Comparison of ENCODE assay signal across 15 cellular contexts in the genomic region with DNA sequence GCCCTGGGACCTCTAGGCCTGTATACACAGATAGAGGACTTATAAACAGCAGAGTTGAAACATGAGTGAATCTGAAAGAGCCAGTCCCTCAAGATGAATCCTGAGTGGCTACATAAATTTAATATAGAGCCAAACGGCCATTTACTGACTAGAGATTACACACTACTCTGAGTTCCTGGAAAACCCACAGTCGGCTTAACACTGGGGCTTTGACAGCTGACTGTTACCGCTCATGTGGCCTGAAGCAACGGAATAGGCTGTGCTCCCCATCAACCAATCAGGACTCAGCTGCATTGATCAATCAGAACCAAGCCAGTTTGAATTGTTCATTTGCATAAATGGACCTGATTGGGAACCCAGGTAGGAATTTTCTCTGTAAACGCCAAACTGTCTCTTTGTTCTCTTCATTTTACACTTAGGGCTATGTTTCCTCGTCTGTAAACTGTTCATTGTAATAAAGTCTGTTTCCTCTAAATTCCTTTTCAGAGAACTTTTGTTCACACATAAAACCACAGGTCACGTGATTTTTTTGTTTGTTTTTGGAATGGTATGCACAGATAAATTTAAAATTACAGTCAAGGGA. TPM values are rescaled to one million over a fixed set of nuclear protein-coding genes. Genes with fewer than 3 reads are reported as not detected.
DNase-seq lines count a peak whose midpoint lies in the region; ATAC-seq, FAIRE-seq and TF ChIP-seq lines count a peak whose summit lies in the region.
"Had no signal": no experiment of that assay in that cellular context is flagged by ENCODE, and none has a peak within 500 bp of the region (broad histone marks: within the 10 kb centered on the region; RNA-seq: fewer than 3 reads in every experiment).

No MANE protein-coding gene starts in this region.

- no peaks in the 10 kb centered on the region for H3K9me3 Mint-ChIP-seq in T-helper 1 cell treated with Interleukin-12 subunit alpha and Interleukin-12 subunit beta and Interleukin-4 antibody, amounts not matched to agents 30 μg/mL and 1 μg/mL, for 36 hours
- H3K9me3 Mint-ChIP-seq: nephron had no signal

- intact Hi-C loops in endothelial cell of umbilical vein (cut with micrococcal nuclease): no loop called here
- intact Hi-C loops in upper lobe of right lung (cut with DNase I): no loop called here

- no peak overlapping the region for H3K4me3 ChIP-seq in endothelial cell of umbilical vein (replicated peaks in 1 of 3; ENCODE audit: insufficient read depth in 1 of 3, low read depth in 1 of 3, low read length in 3 of 3)
- H3K4me3 ChIP-seq in upper lobe of right lung: no peak overlapping the region
- H3K4me3 ChIP-seq: sigmoid colon had no signal

- no peaks in the 10 kb centered on the region for H4K20me1 ChIP-seq in endothelial cell of umbilical vein (replicated peaks; ENCODE audit: control insufficient read depth, extremely low read depth, insufficient read depth, low read length)

- peaks cover 18% of the 10 kb centered on the region for H3K4me1 Mint-ChIP-seq in T-helper 1 cell treated with Interleukin-12 subunit alpha and Interleukin-12 subunit beta and Interleukin-4 antibody, amounts not matched to agents 30 μg/mL and 1 μg/mL, for 36 hours (ENCODE audit: low read depth)

- TF ChIP-seq POLR2A in endothelial cell of umbilical vein (IDR thresholded peaks at IDR 0.05; ENCODE audit: low read depth, low read length): no peak

- H3K9ac ChIP-seq in endothelial cell of umbilical vein (replicated peaks; ENCODE audit: extremely low read depth, insufficient read depth, low read length): no peak overlapping the region

- dilution Hi-C loops in endothelial cell of umbilical vein (cut with MboI; ENCODE audit: extremely low pct_ligation_motif_present, low sequenced_read_pairs): no loop called here

- H3K36me3 ChIP-seq in endothelial cell of umbilical vein (ENCODE audit: control insufficient read depth in 2 of 2, extremely low read depth in 1 of 2, insufficient read depth in 2 of 2, low read length in 2 of 2) (no peaks in the 10 kb centered on the region), upper lobe of right lung (no peaks in the 10 kb centered on the region)
- H3K36me3 ChIP-seq: BE2C, sigmoid colon had no signal

- no peaks in the 10 kb centered on the region for H3K9me3 ChIP-seq in endothelial cell of umbilical vein (replicated peaks; ENCODE audit: control insufficient read depth, insufficient read depth, low read length)
- no peaks in the 10 kb centered on the region for H3K9me3 ChIP-seq in upper lobe of right lung
- H3K9me3 ChIP-seq: BE2C, sigmoid colon had no signal

- peaks cover 17% of the 10 kb centered on the region for H3K4me1 ChIP-seq in endothelial cell of umbilical vein (ENCODE audit: control insufficient read depth, extremely low read depth, insufficient read depth, low read length)
- peaks cover 3% of the 10 kb centered on the region for H3K4me1 ChIP-seq in upper lobe of right lung
- H3K4me1 ChIP-seq: BE2C had no signal

- H3K36me3 Mint-ChIP-seq in T-helper 1 cell treated with Interleukin-12 subunit alpha and Interleukin-12 subunit beta and Interleukin-4 antibody, amounts not matched to agents 30 μg/mL and 1 μg/mL, for 36 hours (ENCODE audit: low read depth): peaks cover 11% of the 10 kb centered on the region

- H3K9me1 ChIP-seq in endothelial cell of umbilical vein (replicated peaks; ENCODE audit: control insufficient read depth, extremely low read depth, insufficient read depth, low read length): no peaks in the 10 kb centered on the region

- CTCF ChIA-PET in endothelial cell of umbilical vein (lab: Charles Lee): no interaction called here

- no peak overlapping the region for H2AFZ ChIP-seq in endothelial cell of umbilical vein (ENCODE audit: low read depth, low read length)

- no TSS peak for BruUV-seq in endothelial cell of umbilical vein (replicated peaks; lab: Mats Ljungman, UMichigan)

- H3K27ac ChIP-seq in endothelial cell of umbilical vein (ENCODE audit: insufficient read depth, low read depth, low read length) (no peak overlapping the region), upper lobe of right lung (no peak overlapping the region)

- peak; percentile 21 for FAIRE-seq in endothelial cell of umbilical vein (lab: Jason Lieb, UNC)
- FAIRE-seq in RCC 7860 (lab: Jason Lieb, UNC): no peak

- H3K27me3 ChIP-seq in endothelial cell of umbilical vein (ENCODE audit: control insufficient read depth in 2 of 2, insufficient read depth in 2 of 2, low read length in 2 of 2) (no peaks in the 10 kb centered on the region), upper lobe of right lung (no peaks in the 10 kb centered on the region)
- H3K27me3 ChIP-seq: sigmoid colon had no signal

- DNase-seq in stimulated activated CD8-positive, alpha-beta memory T cell treated with anti-CD3 and anti-CD28 coated beads, Interleukin-4, amount 100 ng/mL, for 24 hours (ENCODE audit: low read depth): peak; percentile 10
- no peak for DNase-seq in stimulated activated CD8-positive, alpha-beta memory T cell treated with anti-CD3 and anti-CD28 coated beads, Interleukin-4, amount 100 ng/mL, for 48 hours
- DNase-seq in endothelial cell of umbilical vein (ENCODE audit: low read depth, low spot score) (no peak), upper lobe of right lung (no peak), RCC 7860 (ENCODE audit: low spot score) (no peak), SW 1271 (lab: John Stamatoyannopoulos, UW) (no peak), T-helper 9 cell (no peak)
- DNase-seq: BE2C, islet precursor cell, NCI-H1092 treated with DMSO at 0.1 percent for 48 hours, NCI-H526 treated with DMSO at 0.1 percent for 48 hours, sigmoid colon had no signal

- H3K27ac Mint-ChIP-seq in T-helper 1 cell treated with Interleukin-12 subunit alpha and Interleukin-12 subunit beta and Interleukin-4 antibody, amounts not matched to agents 30 μg/mL and 1 μg/mL, for 36 hours: peak overlapping the region; percentile 70
- H3K27ac Mint-ChIP-seq: nephron had no signal

- H3K4me3 Mint-ChIP-seq in T-helper 1 cell treated with Interleukin-12 subunit alpha and Interleukin-12 subunit beta and Interleukin-4 antibody, amounts not matched to agents 30 μg/mL and 1 μg/mL, for 36 hours: peak overlapping the region; percentile 25
- H3K4me3 Mint-ChIP-seq: nephron had no signal

- no peaks in the 10 kb centered on the region for H3K79me2 ChIP-seq in endothelial cell of umbilical vein (ENCODE audit: control insufficient read depth, insufficient read depth, low read length)

- POLR2A ChIA-PET in endothelial cell of umbilical vein (lab: Charles Lee): no interaction called here

- TF ChIP-seq CTCF in endothelial cell of umbilical vein (IDR thresholded peaks at IDR 0.05; ENCODE audit: extremely low read depth in 1 of 2, insufficient read depth in 1 of 2, low read depth in 1 of 2, low read length in 2 of 2) (no peak), upper lobe of right lung (IDR thresholded peaks at IDR 0.05) (no peak)

- H3K4me2 ChIP-seq in endothelial cell of umbilical vein (ENCODE audit: insufficient read depth, low read length): no peak overlapping the region

- no peaks in the 10 kb centered on the region for H3K27me3 Mint-ChIP-seq in T-helper 1 cell treated with Interleukin-12 subunit alpha and Interleukin-12 subunit beta and Interleukin-4 antibody, amounts not matched to agents 30 μg/mL and 1 μg/mL, for 36 hours (ENCODE audit: low read depth)

- peak; percentile 63 for ATAC-seq in upper lobe of right lung
- ATAC-seq: SK-N-SH treated with all-trans-retinoic acid at 6 μM for 48 hours had no signal

TF ChIP-seq in endothelial cell of umbilical vein, 7 proteins besides CTCF, POLR2A, EP300 and RAD21:
- TF ChIP-seq POLR2AphosphoS5 (IDR thresholded peaks at IDR 0.05; ENCODE audit: insufficient read depth, low read depth, low read length): no peak
- no peak for TF ChIP-seq JUN (IDR thresholded peaks at IDR 0.05; ENCODE audit: borderline replicate concordance, insufficient read depth, insufficient read length, low read depth)
- TF ChIP-seq GATA2 (IDR thresholded peaks at IDR 0.05; ENCODE audit: insufficient read depth, insufficient read length, low read depth, low read length): no peak
- TF ChIP-seq EZH2 (IDR thresholded peaks at IDR 0.05; ENCODE audit: borderline replicate concordance, low read depth, low read length, severe bottlenecking): no peak
- TF ChIP-seq FOS (IDR thresholded peaks at IDR 0.05; ENCODE audit: borderline replicate concordance, insufficient read depth, low read length): no peak
- TF ChIP-seq MYC (IDR thresholded peaks at IDR 0.05; ENCODE audit: low read depth, low read length): no peak
- TF ChIP-seq, protein P1, sequence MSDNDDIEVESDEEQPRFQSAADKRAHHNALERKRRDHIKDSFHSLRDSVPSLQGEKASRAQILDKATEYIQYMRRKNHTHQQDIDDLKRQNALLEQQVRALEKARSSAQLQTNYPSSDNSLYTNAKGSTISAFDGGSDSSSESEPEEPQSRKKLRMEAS (IDR thresholded peaks at IDR 0.05; ENCODE audit: insufficient read depth, insufficient read length): no peak

RNA-seq across cellular contexts. Expression of a gene that starts 40.5 kb away (rescaled TPM):
- 116 and 119 TPM in 2 replicates for total RNA-seq in endothelial cell of umbilical vein
- polyA plus RNA-seq in endothelial cell of umbilical vein: 133 and 137 TPM in 2 replicates
- 28.4 and 47.3 TPM in 2 replicates for polyA plus RNA-seq in endothelial cell of umbilical vein (2011; cell fraction: cytosol; rRNA removed)
- 1,015 and 1,126 TPM in 2 replicates for polyA plus RNA-seq in endothelial cell of umbilical vein (2011; cell fraction: nucleus; rRNA removed)
- polyA plus RNA-seq in endothelial cell of umbilical vein (2012): 57.6 and 65.6 TPM in 2 replicates
- polyA minus RNA-seq in endothelial cell of umbilical vein: 177 and 210 TPM in 2 replicates
- polyA minus RNA-seq in endothelial cell of umbilical vein (2011; cell fraction: cytosol; rRNA and poly(A)+ RNA removed): 46.1 TPM
- 995 and 1,041 TPM in 2 replicates for polyA minus RNA-seq in endothelial cell of umbilical vein (2011; cell fraction: nucleus; rRNA and poly(A)+ RNA removed)
- 140 TPM for total RNA-seq in upper lobe of right lung
